In the genomic region with DNA sequence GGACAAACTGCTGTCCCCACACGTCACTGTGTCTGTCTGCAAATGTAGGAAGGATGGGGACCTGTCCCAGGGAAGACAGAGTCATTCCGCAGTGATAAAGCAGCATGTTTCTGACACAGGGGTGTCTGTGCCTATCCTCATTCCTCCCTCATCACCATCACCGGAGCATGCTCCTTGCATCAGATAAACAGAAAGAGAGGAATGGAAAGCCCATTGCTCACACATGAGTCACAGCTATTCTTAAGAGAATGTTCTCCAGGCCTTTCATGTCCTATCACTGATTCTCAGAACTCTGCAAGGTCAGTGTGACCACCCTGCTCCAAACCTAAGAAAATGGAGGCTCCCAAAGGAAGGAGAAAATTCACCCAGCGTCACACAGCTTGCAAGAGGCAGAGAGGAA, we compare ENCODE assay signal across 15 cellular contexts. TPM values are rescaled to one million over a fixed set of nuclear protein-coding genes. Genes with fewer than 3 reads are reported as not detected.
DNase-seq lines count a peak whose midpoint lies in the region; ATAC-seq, FAIRE-seq and TF ChIP-seq lines count a peak whose summit lies in the region.
"Had no signal": no experiment of that assay in that cellular context is flagged by ENCODE, and none has a peak within 500 bp of the region (broad histone marks: within the 10 kb centered on the region; RNA-seq: fewer than 3 reads in every experiment).

No MANE protein-coding gene starts in this region.

- H3K4me3 ChIP-seq in IMR-90 (ENCODE audit: insufficient read depth, low read depth, low read length): no peak overlapping the region
- no peak overlapping the region for H3K4me3 ChIP-seq in bronchial epithelial cell (ENCODE audit: low read depth, low read length)
- no peak overlapping the region for H3K4me3 ChIP-seq in testis
- H3K4me3 ChIP-seq: right atrium auricular region, thoracic aorta had no signal

- peak overlapping the region; percentile 17 for H2AK9ac ChIP-seq in IMR-90 (replicated peaks; ENCODE audit: low read depth, low read length, poor library complexity)

- peak overlapping the region; percentile 14; the same call in 1 of the 2 replicates for H3K18ac ChIP-seq in IMR-90 (ENCODE audit: low read depth, low read length)

- intact Hi-C loops in IMR-90 (cut with micrococcal nuclease): no loop called here
- intact Hi-C loops in testis (cut with DNase I; ENCODE audit: low total_unique reads): loop anchor here (10.0 kb wide), 1 partner anchor 65 kb away; no protein-coding TSS in a partner anchor

- peak; percentile 96 for ATAC-seq in IMR-90 (ENCODE audit: low read depth)

- peak overlapping the region; percentile 15; the same call in 1 of the 2 replicates for H4K91ac ChIP-seq in IMR-90 (ENCODE audit: insufficient read depth, low read depth, low read length)

- TF ChIP-seq POLR2A in IMR-90 (IDR thresholded peaks at IDR 0.05; ENCODE audit: low read depth, low read length) (no peak), testis (IDR thresholded peaks at IDR 0.05) (no peak)

- H3K9me1 ChIP-seq in IMR-90 (ENCODE audit: insufficient read depth, low read length): 0 out of 2 replicates have a peak, but pooled peaks cover 3% of the 10 kb centered on the region

- H4K20me1 ChIP-seq in IMR-90 (ENCODE audit: insufficient read depth, low read length): no peaks in the 10 kb centered on the region

- H4K8ac ChIP-seq in IMR-90 (ENCODE audit: low read depth in 2 of 2, low read length in 2 of 2): no peak overlapping the region; a peak in 1 of 4 replicates

- no peak overlapping the region for H2AK5ac ChIP-seq in IMR-90 (ENCODE audit: low read depth, low read length)

- H3K4me2 ChIP-seq in IMR-90 (ENCODE audit: low read depth, low read length): no peak overlapping the region

- in situ Hi-C loops in IMR-90 (cut with MboI; ENCODE audit: low sequenced_read_pairs): no loop called here

- no peak overlapping the region for H3K14ac ChIP-seq in IMR-90 (replicated peaks; ENCODE audit: low read depth, low read length)

- WGBS in IMR-90 (ENCODE audit: extremely low coverage in 2 of 2, insufficient read length in 1 of 2), 2 experiments: no CpG with 5 or more reads among the region's 4 CpGs
- 80 to 84% methylated on average over 4 of the region's 4 CpGs for WGBS in testis, 2 donors

- POLR2A ChIA-PET in IMR-90 (lab: Charles Lee; ENCODE audit: unreplicated experiment): no interaction called here

- H3K9me3 ChIP-seq in IMR-90 (ENCODE audit: control insufficient read depth, insufficient read depth, low read length) (no peaks in the 10 kb centered on the region), testis (no peaks in the 10 kb centered on the region)
- H3K9me3 ChIP-seq: right atrium auricular region, thoracic aorta had no signal

- no peak overlapping the region; the same call in 1 of the 2 replicates for H2BK120ac ChIP-seq in IMR-90 (ENCODE audit: low read depth, low read length)

- peak; percentile 27 for DNase-seq in AG09319 (ENCODE audit: extremely low read depth, low read depth)
- DNase-seq in IMR-90: peak; percentile 85
- peak; percentile 71 for DNase-seq in bronchial epithelial cell (ENCODE audit: low read depth)
- peak; percentile 83 for DNase-seq in kidney tubule cell (ENCODE audit: low spot score)
- DNase-seq in UCSD-AML1 (lab: John Stamatoyannopoulos, UW; ENCODE audit: unreplicated experiment): no peak
- no peak for DNase-seq in testis
- no peak for DNase-seq in NCI-H187 treated with DMSO at 0.1 percent for 48 hours (lab: John Stamatoyannopoulos, UW)
- no peak for DNase-seq in superior temporal gyrus (ENCODE audit: extremely low spot score)
- DNase-seq: CD8-positive, alpha-beta memory T cell; glutamatergic neuron; H9; MV-4-11; NCI-H510A treated with DMSO at 0.1 percent for 48 hours had no signal

- no peak overlapping the region for H3K23ac ChIP-seq in IMR-90 (ENCODE audit: low read depth, low read length)

- H3K56ac ChIP-seq in IMR-90 (ENCODE audit: extremely low read depth, insufficient read depth, low read length): no peak overlapping the region

- H3K4ac ChIP-seq in IMR-90 (ENCODE audit: low read depth, low read length): no peak overlapping the region

- H4K5ac ChIP-seq in IMR-90 (ENCODE audit: low read depth, low read length): no peak overlapping the region

- CTCF ChIA-PET in IMR-90 (lab: Yijun Ruan, JAX): interaction anchor here (0.5 to 0.8 kb wide), 2 partner anchors 68 to 153 kb away, joined by 3 to 6 read pairs; no protein-coding TSS in a partner anchor

- H3K27ac ChIP-seq in IMR-90 (ENCODE audit: insufficient read depth, low read length) (no peak overlapping the region), testis (no peak overlapping the region)
- H3K27ac ChIP-seq: right atrium auricular region, thoracic aorta had no signal

- no peak overlapping the region for H2BK15ac ChIP-seq in IMR-90 (ENCODE audit: low read depth, low read length)

- dilution Hi-C loops in IMR-90 (cut with HindIII; ENCODE audit: low sequenced_read_pairs, unreplicated experiment): no loop called here

- peak; percentile 28 for FAIRE-seq in bronchial epithelial cell (lab: Jason Lieb, UNC)

- H3K9ac ChIP-seq in IMR-90 (ENCODE audit: low read depth, low read length): no peak overlapping the region

- H3K79me1 ChIP-seq in IMR-90 (ENCODE audit: low read depth in 1 of 2, low read length in 2 of 2): no peaks in the 10 kb centered on the region

- H3K27me3 ChIP-seq in IMR-90 (ENCODE audit: control insufficient read depth, insufficient read depth, low read length): no peaks in the 10 kb centered on the region
- H3K27me3 ChIP-seq in bronchial epithelial cell (ENCODE audit: control insufficient read depth, insufficient read depth, low read length): no peaks in the 10 kb centered on the region
- no peaks in the 10 kb centered on the region for H3K27me3 ChIP-seq in testis
- H3K27me3 ChIP-seq: right atrium auricular region had no signal

- H2BK5ac ChIP-seq in IMR-90 (ENCODE audit: low read depth, low read length, poor library complexity, severe bottlenecking): peak overlapping the region; percentile 26

- H3K4me1 ChIP-seq in IMR-90 (ENCODE audit: control insufficient read depth, insufficient read depth, low read length): peaks cover 5% of the 10 kb centered on the region
- H3K4me1 ChIP-seq in testis: no peaks in the 10 kb centered on the region
- H3K4me1 ChIP-seq: right atrium auricular region had no signal

- 0 out of 2 replicates have a peak overlapping the region, but pooled peaks have one; percentile 16 for H2BK20ac ChIP-seq in IMR-90 (ENCODE audit: low read depth, low read length)

- no TSS peak for BruUV-seq in IMR-90 (replicated peaks; lab: Mats Ljungman, UMichigan)

- H3K36me3 ChIP-seq in IMR-90 (ENCODE audit: control insufficient read depth, insufficient read depth, low read length) (no peaks in the 10 kb centered on the region), bronchial epithelial cell (ENCODE audit: control insufficient read depth, insufficient read depth, low read length) (no peaks in the 10 kb centered on the region), testis (ENCODE audit: low read depth, missing control alignments) (no peaks in the 10 kb centered on the region)
- H3K36me3 ChIP-seq: right atrium auricular region, thoracic aorta had no signal

- TF ChIP-seq CTCF in AG09319 (IDR thresholded peaks at IDR 0.05; ENCODE audit: low read depth, low read length) (no peak), IMR-90 (conservative IDR thresholded peaks at IDR 0.05; ENCODE audit: low read depth, low read length) (no peak), bronchial epithelial cell (IDR thresholded peaks at IDR 0.05; ENCODE audit: insufficient read depth, low read length, severe bottlenecking) (no peak), testis (IDR thresholded peaks at IDR 0.05) (no peak)

- TF ChIP-seq RAD21 in IMR-90 (IDR thresholded peaks at IDR 0.05; ENCODE audit: low read length): no peak

- peak overlapping the region; percentile 86 for H2AFZ ChIP-seq in IMR-90 (replicated peaks; ENCODE audit: low read length, poor library complexity)

TF ChIP-seq in IMR-90, 13 proteins besides CTCF, POLR2A, EP300 and RAD21:
- no peak for TF ChIP-seq MXI1 (IDR thresholded peaks at IDR 0.05; ENCODE audit: borderline replicate concordance, low read depth, low read length)
- no peak for TF ChIP-seq USF2 (IDR thresholded peaks at IDR 0.05; ENCODE audit: low read depth, low read length)
- peak; percentile 68; the same call in 1 of the 2 replicates for TF ChIP-seq FOS (IDR thresholded peaks at IDR 0.05; ENCODE audit: low read depth, low read length)
- TF ChIP-seq SMC3 (IDR thresholded peaks at IDR 0.05; ENCODE audit: low read depth, low read length): no peak
- TF ChIP-seq CEBPB (IDR thresholded peaks at IDR 0.05; ENCODE audit: low read depth, low read length): peak; percentile 65; the same call in 1 of the 2 replicates

RNA-seq across cellular contexts. Expression of gene ZNF195, which starts 38.9 kb away (rescaled TPM):
- total RNA-seq in IMR-90 (2012; rRNA removed): 17.2 and 24.4 TPM in 2 replicates
- 8.7 and 10.2 TPM in 2 replicates for polyA plus RNA-seq in IMR-90 (2012; rRNA removed)
- 3.2 and 4.1 TPM in 2 replicates for polyA plus RNA-seq in IMR-90 (2012; cell fraction: cytosol; rRNA removed)
- polyA plus RNA-seq in IMR-90 (2012; cell fraction: nucleus; rRNA removed; ENCODE audit: low replicate concordance): 8.5 and 30.2 TPM in 2 replicates
- total RNA-seq in bronchial epithelial cell: 15.0 and 22.9 TPM in 2 replicates
- 10 to 100 TPM; 14.9 to 22.7 TPM for total RNA-seq in testis
- 4.6 TPM for polyA plus RNA-seq in testis (ENCODE audit: insufficient read depth, low read depth, low replicate concordance)

Comparison
In these comparisons a context has a peak if more than half of its experiments do, and no peak if none do; other contexts are left out.
1. DNase-seq: peak in AG09319 (single experiment), IMR-90 (single experiment), bronchial epithelial cell (single experiment) and kidney tubule cell (single experiment); none in UCSD-AML1 (single experiment), testis (single experiment), NCI-H187 treated with DMSO at 0.1 percent for 48 hours (single experiment) and superior temporal gyrus (single experiment).